Comparison of ENCODE assay signal across 1 cellular context in the genomic region with DNA sequence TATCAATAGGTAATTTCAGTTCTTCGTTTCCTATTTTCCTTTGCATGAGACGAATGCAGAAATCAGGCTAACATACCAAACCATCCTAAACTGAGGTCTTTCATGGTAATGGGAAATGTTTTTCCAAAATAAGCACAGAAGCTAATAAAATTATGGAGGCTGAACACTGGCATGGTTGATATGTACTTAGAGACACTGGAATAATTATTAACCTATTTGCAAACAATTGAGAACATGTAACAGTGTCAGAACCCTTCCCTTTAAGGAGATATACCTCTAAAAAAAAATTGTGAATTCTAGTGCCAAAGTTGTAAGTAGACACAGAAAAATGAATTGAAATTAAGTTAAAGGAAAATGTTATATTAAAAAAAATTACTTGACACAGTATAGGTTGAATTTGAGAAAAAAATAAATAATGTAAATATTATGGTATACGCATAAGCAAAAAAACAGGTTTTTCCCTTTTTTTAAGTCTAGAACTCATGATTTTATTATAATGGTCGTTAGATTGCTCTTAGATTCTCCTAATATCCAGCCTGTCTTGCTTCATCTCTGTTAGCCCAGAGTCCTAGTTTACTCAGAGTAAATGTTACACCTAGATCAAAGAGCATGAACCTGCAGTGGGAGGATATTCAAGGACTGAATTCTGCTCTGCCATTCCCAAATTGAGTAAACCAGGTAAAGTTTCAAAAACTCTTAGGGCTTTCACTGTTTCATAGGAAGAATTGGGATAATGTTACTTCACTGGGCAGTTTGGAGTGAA.
TF ChIP-seq lines count a peak whose summit lies in the region.

No MANE protein-coding gene starts in this region.

TF ChIP-seq in HepG2, 621 proteins besides CTCF, POLR2A, EP300 and RAD21 (continued from another document and continues in another):
- TF ChIP-seq, protein P1, sequence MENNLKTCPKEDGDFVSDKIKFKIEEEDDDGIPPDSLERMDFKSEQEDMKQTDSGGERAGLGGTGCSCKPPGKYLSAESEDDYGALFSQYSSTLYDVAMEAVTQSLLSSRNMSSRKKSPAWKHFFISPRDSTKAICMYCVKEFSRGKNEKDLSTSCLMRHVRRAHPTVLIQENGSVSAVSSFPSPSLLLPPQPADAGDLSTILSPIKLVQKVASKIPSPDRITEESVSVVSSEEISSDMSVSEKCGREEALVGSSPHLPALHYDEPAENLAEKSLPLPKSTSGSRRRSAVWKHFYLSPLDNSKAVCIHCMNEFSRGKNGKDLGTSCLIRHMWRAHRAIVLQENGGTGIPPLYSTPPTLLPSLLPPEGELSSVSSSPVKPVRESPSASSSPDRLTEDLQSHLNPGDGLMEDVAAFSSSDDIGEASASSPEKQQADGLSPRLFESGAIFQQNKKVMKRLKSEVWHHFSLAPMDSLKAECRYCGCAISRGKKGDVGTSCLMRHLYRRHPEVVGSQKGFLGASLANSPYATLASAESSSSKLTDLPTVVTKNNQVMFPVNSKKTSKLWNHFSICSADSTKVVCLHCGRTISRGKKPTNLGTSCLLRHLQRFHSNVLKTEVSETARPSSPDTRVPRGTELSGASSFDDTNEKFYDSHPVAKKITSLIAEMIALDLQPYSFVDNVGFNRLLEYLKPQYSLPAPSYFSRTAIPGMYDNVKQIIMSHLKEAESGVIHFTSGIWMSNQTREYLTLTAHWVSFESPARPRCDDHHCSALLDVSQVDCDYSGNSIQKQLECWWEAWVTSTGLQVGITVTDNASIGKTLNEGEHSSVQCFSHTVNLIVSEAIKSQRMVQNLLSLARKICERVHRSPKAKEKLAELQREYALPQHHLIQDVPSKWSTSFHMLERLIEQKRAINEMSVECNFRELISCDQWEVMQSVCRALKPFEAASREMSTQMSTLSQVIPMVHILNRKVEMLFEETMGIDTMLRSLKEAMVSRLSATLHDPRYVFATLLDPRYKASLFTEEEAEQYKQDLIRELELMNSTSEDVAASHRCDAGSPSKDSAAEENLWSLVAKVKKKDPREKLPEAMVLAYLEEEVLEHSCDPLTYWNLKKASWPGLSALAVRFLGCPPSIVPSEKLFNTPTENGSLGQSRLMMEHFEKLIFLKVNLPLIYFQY (CRISPR knock-in tag; IDR thresholded peaks at IDR 0.05; ENCODE audit: borderline replicate concordance) = 0 out of 2 replicates have a peak, but pooled peaks have one; percentile 67
- TF ChIP-seq, protein P2, sequence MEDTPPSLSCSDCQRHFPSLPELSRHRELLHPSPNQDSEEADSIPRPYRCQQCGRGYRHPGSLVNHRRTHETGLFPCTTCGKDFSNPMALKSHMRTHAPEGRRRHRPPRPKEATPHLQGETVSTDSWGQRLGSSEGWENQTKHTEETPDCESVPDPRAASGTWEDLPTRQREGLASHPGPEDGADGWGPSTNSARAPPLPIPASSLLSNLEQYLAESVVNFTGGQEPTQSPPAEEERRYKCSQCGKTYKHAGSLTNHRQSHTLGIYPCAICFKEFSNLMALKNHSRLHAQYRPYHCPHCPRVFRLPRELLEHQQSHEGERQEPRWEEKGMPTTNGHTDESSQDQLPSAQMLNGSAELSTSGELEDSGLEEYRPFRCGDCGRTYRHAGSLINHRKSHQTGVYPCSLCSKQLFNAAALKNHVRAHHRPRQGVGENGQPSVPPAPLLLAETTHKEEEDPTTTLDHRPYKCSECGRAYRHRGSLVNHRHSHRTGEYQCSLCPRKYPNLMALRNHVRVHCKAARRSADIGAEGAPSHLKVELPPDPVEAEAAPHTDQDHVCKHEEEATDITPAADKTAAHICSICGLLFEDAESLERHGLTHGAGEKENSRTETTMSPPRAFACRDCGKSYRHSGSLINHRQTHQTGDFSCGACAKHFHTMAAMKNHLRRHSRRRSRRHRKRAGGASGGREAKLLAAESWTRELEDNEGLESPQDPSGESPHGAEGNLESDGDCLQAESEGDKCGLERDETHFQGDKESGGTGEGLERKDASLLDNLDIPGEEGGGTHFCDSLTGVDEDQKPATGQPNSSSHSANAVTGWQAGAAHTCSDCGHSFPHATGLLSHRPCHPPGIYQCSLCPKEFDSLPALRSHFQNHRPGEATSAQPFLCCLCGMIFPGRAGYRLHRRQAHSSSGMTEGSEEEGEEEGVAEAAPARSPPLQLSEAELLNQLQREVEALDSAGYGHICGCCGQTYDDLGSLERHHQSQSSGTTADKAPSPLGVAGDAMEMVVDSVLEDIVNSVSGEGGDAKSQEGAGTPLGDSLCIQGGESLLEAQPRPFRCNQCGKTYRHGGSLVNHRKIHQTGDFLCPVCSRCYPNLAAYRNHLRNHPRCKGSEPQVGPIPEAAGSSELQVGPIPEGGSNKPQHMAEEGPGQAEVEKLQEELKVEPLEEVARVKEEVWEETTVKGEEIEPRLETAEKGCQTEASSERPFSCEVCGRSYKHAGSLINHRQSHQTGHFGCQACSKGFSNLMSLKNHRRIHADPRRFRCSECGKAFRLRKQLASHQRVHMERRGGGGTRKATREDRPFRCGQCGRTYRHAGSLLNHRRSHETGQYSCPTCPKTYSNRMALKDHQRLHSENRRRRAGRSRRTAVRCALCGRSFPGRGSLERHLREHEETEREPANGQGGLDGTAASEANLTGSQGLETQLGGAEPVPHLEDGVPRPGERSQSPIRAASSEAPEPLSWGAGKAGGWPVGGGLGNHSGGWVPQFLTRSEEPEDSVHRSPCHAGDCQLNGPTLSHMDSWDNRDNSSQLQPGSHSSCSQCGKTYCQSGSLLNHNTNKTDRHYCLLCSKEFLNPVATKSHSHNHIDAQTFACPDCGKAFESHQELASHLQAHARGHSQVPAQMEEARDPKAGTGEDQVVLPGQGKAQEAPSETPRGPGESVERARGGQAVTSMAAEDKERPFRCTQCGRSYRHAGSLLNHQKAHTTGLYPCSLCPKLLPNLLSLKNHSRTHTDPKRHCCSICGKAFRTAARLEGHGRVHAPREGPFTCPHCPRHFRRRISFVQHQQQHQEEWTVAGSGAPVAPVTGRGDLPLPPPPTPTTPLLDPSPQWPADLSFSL (CRISPR knock-in tag; IDR thresholded peaks at IDR 0.05) = no peak
- TF ChIP-seq AGO1 (IDR thresholded peaks at IDR 0.05; ENCODE audit: low read depth, low read length, poor library complexity, severe bottlenecking) = no peak
- no peak for TF ChIP-seq HNRNPL (IDR thresholded peaks at IDR 0.05; ENCODE audit: low read depth, low read length)
- TF ChIP-seq CHD2 (IDR thresholded peaks at IDR 0.05; ENCODE audit: low read depth, low read length) = no peak
- TF ChIP-seq, protein P3, sequence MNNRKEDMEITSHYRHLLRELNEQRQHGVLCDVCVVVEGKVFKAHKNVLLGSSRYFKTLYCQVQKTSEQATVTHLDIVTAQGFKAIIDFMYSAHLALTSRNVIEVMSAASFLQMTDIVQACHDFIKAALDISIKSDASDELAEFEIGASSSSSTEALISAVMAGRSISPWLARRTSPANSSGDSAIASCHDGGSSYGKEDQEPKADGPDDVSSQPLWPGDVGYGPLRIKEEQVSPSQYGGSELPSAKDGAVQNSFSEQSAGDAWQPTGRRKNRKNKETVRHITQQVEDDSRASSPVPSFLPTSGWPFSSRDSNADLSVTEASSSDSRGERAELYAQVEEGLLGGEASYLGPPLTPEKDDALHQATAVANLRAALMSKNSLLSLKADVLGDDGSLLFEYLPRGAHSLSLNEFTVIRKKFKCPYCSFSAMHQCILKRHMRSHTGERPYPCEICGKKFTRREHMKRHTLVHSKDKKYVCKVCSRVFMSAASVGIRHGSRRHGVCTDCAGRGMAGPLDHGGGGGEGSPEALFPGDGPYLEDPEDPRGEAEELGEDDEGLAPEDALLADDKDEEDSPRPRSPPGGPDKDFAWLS (CRISPR knock-in tag; IDR thresholded peaks at IDR 0.05; ENCODE audit: borderline replicate concordance) = no peak
- TF ChIP-seq KMT2B (CRISPR knock-in tag; IDR thresholded peaks at IDR 0.05) = peak; percentile 53
- TF ChIP-seq, protein P4, sequence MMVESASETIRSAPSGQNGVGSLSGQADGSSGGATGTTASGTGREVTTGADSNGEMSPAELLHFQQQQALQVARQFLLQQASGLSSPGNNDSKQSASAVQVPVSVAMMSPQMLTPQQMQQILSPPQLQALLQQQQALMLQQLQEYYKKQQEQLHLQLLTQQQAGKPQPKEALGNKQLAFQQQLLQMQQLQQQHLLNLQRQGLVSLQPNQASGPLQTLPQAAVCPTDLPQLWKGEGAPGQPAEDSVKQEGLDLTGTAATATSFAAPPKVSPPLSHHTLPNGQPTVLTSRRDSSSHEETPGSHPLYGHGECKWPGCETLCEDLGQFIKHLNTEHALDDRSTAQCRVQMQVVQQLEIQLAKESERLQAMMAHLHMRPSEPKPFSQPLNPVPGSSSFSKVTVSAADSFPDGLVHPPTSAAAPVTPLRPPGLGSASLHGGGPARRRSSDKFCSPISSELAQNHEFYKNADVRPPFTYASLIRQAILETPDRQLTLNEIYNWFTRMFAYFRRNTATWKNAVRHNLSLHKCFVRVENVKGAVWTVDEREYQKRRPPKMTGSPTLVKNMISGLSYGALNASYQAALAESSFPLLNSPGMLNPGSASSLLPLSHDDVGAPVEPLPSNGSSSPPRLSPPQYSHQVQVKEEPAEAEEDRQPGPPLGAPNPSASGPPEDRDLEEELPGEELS (CRISPR knock-in tag; IDR thresholded peaks at IDR 0.05) = peak; percentile 85
- TF ChIP-seq MXI1 (IDR thresholded peaks at IDR 0.05; ENCODE audit: borderline replicate concordance, low read depth, low read length) = no peak
- TF ChIP-seq ZFP1 (CRISPR knock-in tag; IDR thresholded peaks at IDR 0.05) = peak; percentile 84; the same call in 1 of the 2 replicates
- peak; percentile 93 for TF ChIP-seq NFIC (IDR thresholded peaks at IDR 0.05; ENCODE audit: low read length)
- TF ChIP-seq ZFAT (CRISPR knock-in tag; conservative IDR thresholded peaks at IDR 0.05) = no peak
- TF ChIP-seq IRX3 (CRISPR knock-in tag; IDR thresholded peaks at IDR 0.05; ENCODE audit: borderline replicate concordance, low read depth) = no peak
- no peak for TF ChIP-seq NPAS2 (CRISPR knock-in tag; IDR thresholded peaks at IDR 0.05; ENCODE audit: borderline replicate concordance)
- TF ChIP-seq ISX (CRISPR knock-in tag; conservative IDR thresholded peaks at IDR 0.05) = no peak
- peak; percentile 96 for TF ChIP-seq SP5 (CRISPR knock-in tag; IDR thresholded peaks at IDR 0.05; ENCODE audit: borderline replicate concordance, low read depth)
- TF ChIP-seq SMARCC2 (IDR thresholded peaks at IDR 0.05) = no peak
- TF ChIP-seq ZNF24 (IDR thresholded peaks at IDR 0.05) = 0 out of 2 replicates have a peak, but pooled peaks have one; percentile 4
- no peak for TF ChIP-seq EED (CRISPR knock-in tag; IDR thresholded peaks at IDR 0.05)
- TF ChIP-seq TEAD3 (CRISPR knock-in tag; optimal IDR thresholded peaks at IDR 0.05; ENCODE audit: borderline replicate concordance) = peak; percentile 78
- TF ChIP-seq, protein P5, sequence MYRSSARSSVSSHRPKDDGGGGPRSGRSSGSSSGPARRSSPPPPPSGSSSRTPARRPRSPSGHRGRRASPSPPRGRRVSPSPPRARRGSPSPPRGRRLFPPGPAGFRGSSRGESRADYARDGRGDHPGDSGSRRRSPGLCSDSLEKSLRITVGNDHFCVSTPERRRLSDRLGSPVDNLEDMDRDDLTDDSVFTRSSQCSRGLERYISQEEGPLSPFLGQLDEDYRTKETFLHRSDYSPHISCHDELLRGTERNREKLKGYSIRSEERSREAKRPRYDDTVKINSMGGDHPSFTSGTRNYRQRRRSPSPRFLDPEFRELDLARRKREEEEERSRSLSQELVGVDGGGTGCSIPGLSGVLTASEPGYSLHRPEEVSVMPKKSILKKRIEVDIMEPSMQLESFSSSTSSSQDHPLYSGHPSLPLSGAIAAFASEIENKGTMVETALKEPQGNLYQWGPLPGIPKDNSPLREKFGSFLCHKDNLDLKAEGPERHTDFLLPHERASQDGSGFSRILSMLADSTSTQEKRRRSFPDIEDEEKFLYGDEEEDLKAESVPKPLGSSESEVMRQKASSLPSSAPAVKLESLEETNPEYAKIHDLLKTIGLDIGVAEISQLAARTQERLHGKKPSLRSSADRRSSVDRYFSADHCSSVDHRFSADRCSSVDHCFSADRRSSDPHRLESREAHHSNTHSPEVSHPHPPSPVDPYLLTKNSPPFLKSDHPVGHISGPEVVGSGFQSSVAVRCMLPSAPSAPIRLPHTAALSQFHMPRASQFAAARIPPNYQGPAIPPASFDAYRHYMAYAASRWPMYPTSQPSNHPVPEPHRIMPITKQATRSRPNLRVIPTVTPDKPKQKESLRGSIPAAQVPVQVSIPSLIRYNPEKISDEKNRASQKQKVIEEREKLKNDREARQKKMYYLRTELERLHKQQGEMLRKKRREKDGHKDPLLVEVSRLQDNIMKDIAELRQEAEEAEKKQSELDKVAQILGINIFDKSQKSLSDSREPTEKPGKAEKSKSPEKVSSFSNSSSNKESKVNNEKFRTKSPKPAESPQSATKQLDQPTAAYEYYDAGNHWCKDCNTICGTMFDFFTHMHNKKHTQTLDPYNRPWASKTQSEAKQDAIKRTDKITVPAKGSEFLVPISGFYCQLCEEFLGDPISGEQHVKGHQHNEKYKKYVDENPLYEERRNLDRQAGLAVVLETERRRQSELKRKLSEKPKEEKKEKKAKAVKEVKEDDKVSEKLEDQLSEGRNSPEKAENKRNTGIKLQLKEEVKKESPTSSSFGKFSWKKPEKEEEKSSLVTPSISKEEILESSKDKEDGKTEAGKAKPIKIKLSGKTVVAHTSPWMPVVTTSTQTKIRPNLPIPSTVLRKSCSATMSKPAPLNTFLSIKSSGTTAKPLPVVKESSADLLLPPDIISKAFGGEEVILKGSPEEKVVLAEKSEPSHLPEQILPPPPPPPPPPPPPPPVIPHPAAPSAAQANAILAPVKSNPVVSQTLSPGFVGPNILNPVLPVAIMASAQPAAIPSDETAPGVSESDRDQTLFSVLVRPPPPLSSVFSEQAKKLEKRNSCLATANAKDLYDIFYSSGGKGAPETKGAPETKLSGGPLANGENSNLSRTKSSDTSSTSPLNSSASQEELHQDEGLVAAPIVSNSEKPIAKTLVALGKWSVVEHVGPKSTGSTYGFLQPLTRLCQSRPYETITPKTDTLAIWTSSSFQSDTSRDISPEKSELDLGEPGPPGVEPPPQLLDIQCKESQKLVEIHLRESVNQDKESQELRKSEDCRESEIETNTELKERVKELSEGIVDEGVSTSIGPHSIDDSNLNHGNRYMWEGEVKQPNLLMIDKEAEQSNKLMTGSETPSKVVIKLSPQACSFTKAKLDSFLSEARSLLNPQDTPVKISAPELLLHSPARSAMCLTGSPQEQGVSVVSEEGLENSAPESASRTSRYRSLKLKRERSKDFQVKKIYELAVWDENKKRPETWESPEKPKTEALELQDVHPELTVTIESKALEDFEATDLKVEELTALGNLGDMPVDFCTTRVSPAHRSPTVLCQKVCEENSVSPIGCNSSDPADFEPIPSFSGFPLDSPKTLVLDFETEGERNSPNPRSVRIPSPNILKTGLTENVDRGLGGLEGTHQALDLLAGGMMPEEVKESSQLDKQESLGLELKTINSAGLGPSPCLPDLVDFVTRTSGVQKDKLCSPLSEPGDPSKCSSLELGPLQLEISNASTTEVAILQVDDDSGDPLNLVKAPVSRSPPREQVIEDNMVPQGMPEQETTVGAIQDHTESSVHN (CRISPR knock-in tag; IDR thresholded peaks at IDR 0.05) = no peak
- no peak for TF ChIP-seq ZNF891 (CRISPR knock-in tag; IDR thresholded peaks at IDR 0.05)
- TF ChIP-seq ADNP (CRISPR knock-in tag; IDR thresholded peaks at IDR 0.05) = no peak
- TF ChIP-seq SRSF4 (IDR thresholded peaks at IDR 0.05; ENCODE audit: low read depth, low read length, poor library complexity, severe bottlenecking) = no peak
- TF ChIP-seq, protein P6, sequence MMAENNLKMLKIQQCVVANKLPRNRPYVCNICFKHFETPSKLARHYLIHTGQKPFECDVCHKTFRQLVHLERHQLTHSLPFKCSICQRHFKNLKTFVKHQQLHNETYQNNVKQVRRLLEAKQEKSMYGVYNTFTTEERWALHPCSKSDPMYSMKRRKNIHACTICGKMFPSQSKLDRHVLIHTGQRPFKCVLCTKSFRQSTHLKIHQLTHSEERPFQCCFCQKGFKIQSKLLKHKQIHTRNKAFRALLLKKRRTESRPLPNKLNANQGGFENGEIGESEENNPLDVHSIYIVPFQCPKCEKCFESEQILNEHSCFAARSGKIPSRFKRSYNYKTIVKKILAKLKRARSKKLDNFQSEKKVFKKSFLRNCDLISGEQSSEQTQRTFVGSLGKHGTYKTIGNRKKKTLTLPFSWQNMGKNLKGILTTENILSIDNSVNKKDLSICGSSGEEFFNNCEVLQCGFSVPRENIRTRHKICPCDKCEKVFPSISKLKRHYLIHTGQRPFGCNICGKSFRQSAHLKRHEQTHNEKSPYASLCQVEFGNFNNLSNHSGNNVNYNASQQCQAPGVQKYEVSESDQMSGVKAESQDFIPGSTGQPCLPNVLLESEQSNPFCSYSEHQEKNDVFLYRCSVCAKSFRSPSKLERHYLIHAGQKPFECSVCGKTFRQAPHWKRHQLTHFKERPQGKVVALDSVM (CRISPR knock-in tag; IDR thresholded peaks at IDR 0.05) = no peak
